In genomic region chrX:129957241-129958099, GRCh38 we compare ENCODE assay signal across 1 cellular context.
A peak's percentile ranks its signal among the peaks of the same experiment; 100 is the strongest.
TF ChIP-seq lines count a peak whose summit lies in the region.

No MANE protein-coding gene starts in this region.

TF ChIP-seq in HEK293, 187 proteins besides CTCF, POLR2A, EP300 and RAD21 (continued from another document and continues in another):
- TF ChIP-seq ZNF518A (tag by site-specific recombination; conservative IDR thresholded peaks at IDR 0.05; ENCODE audit: low read depth) (0 out of 2 replicates have a peak, but pooled peaks have one; percentile 28), ZNF514 (tag by site-specific recombination; IDR thresholded peaks at IDR 0.05) (no peak), ZNF121 (tag by site-specific recombination; IDR thresholded peaks at IDR 0.05) (peak; percentile 44; the same call in 1 of the 2 replicates), ZNF521 (tag by site-specific recombination; IDR thresholded peaks at IDR 0.05) (no peak), ZNF248 (tag by site-specific recombination; IDR thresholded peaks at IDR 0.05) (no peak), ZBTB26 (tag by site-specific recombination; optimal IDR thresholded peaks at IDR 0.05) (peak; percentile 92), ZBTB11 (tag by site-specific recombination; conservative IDR thresholded peaks at IDR 0.05; ENCODE audit: low read depth) (peak; percentile 37), ZBTB21 (tag by site-specific recombination; IDR thresholded peaks at IDR 0.05) (no peak), ZNF16 (tag by site-specific recombination; IDR thresholded peaks at IDR 0.05; ENCODE audit: low read depth) (no peak), ZSCAN18 (tag by site-specific recombination; IDR thresholded peaks at IDR 0.05) (no peak), KLF8 (tag by site-specific recombination; IDR thresholded peaks at IDR 0.05) (peak; percentile 33; the same call in 1 of the 2 replicates), ZNF157 (tag by site-specific recombination; IDR thresholded peaks at IDR 0.05) (no peak), ZNF18 (tag by site-specific recombination; IDR thresholded peaks at IDR 0.05) (no peak), ZNF19 (tag by site-specific recombination; IDR thresholded peaks at IDR 0.05; ENCODE audit: low read depth) (no peak), ZNF600 (tag by site-specific recombination; IDR thresholded peaks at IDR 0.05) (peak; percentile 47; the same call in 1 of the 2 replicates), ZXDB (tag by site-specific recombination; IDR thresholded peaks at IDR 0.05) (peak; percentile 77; the same call in 1 of the 2 replicates), ZNF692 (tag by site-specific recombination; IDR thresholded peaks at IDR 0.05) (no peak), ZNF426 (tag by site-specific recombination; IDR thresholded peaks at IDR 0.05) (no peak), SP3 (tag by site-specific recombination; IDR thresholded peaks at IDR 0.05) (peak; percentile 68), KLF7 (tag by site-specific recombination; IDR thresholded peaks at IDR 0.05; ENCODE audit: borderline replicate concordance) (0 out of 2 replicates have a peak, but pooled peaks have one; percentile 25), ZFP69B (tag by site-specific recombination; IDR thresholded peaks at IDR 0.05) (0 out of 2 replicates have a peak, but pooled peaks have one; percentile 15), PRDM10 (tag by site-specific recombination; IDR thresholded peaks at IDR 0.05) (peak; percentile 62), GLI4 (tag by site-specific recombination; IDR thresholded peaks at IDR 0.05) (no peak), SP2 (tag by site-specific recombination; IDR thresholded peaks at IDR 0.05) (peak; percentile 73), ZNF366 (tag by site-specific recombination; conservative IDR thresholded peaks at IDR 0.05) (peak; percentile 49; the same call in 1 of the 2 replicates), GLIS1 (tag by site-specific recombination; IDR thresholded peaks at IDR 0.05) (peak; percentile 81), ZNF140 (tag by site-specific recombination; IDR thresholded peaks at IDR 0.05) (no peak), ZNF548 (tag by site-specific recombination; IDR thresholded peaks at IDR 0.05) (no peak), ZNF311 (tag by site-specific recombination; IDR thresholded peaks at IDR 0.05; ENCODE audit: borderline replicate concordance) (no peak), ZNF324 (tag by site-specific recombination; IDR thresholded peaks at IDR 0.05) (0 out of 2 replicates have a peak, but pooled peaks have one; percentile 25), KLF16 (tag by site-specific recombination; IDR thresholded peaks at IDR 0.05) (0 out of 2 replicates have a peak, but pooled peaks have one; percentile 26), GLIS2 (tag by site-specific recombination; IDR thresholded peaks at IDR 0.05) (peak; percentile 88), ZNF530 (tag by site-specific recombination; IDR thresholded peaks at IDR 0.05; ENCODE audit: low read depth) (no peak), ZNF664 (tag by site-specific recombination; IDR thresholded peaks at IDR 0.05) (no peak), ZNF394 (tag by site-specific recombination; IDR thresholded peaks at IDR 0.05; ENCODE audit: borderline replicate concordance) (no peak; the same call in 1 of the 2 replicates), ZNF596 (tag by site-specific recombination; IDR thresholded peaks at IDR 0.05) (no peak), ZBTB8A (tag by site-specific recombination; IDR thresholded peaks at IDR 0.05) (0 out of 2 replicates have a peak, but pooled peaks have one; percentile 19), ZSCAN30 (tag by site-specific recombination; IDR thresholded peaks at IDR 0.05) (peak; percentile 21), ZNF777 (tag by site-specific recombination; IDR thresholded peaks at IDR 0.05; ENCODE audit: borderline replicate concordance) (no peak), ZNF335 (tag by site-specific recombination; conservative IDR thresholded peaks at IDR 0.05) (peak; percentile 94), ZNF610 (tag by site-specific recombination; IDR thresholded peaks at IDR 0.05; ENCODE audit: borderline replicate concordance) (peak; percentile 24; the same call in 1 of the 2 replicates), ZBTB48 (tag by site-specific recombination; IDR thresholded peaks at IDR 0.05) (peak; percentile 78), GLI2 (tag by site-specific recombination; IDR thresholded peaks at IDR 0.05; ENCODE audit: borderline replicate concordance, low read depth) (no peak), HOXC10 (CRISPR knock-in tag; IDR thresholded peaks at IDR 0.05) (no peak), ZNF274 (IDR thresholded peaks at IDR 0.05; ENCODE audit: low read length) (no peak), ZNF274 (tag by site-specific recombination; IDR thresholded peaks at IDR 0.05; ENCODE audit: borderline replicate concordance) (no peak)
